24 cellular contexts compared by ENCODE assay signal in genomic region chr19:32174386-32175113, GRCh38.
"Had no signal": no experiment of that assay in that cellular context is flagged by ENCODE, and none has a peak within 500 bp of the region (broad histone marks: within the 10 kb centered on the region; RNA-seq: fewer than 3 reads in every experiment).

No MANE protein-coding gene starts in this region.

- H2AFZ ChIP-seq: parathyroid adenoma had no signal

- H3K9me3 ChIP-seq: esophagus squamous epithelium, heart right ventricle, left lung, psoas muscle, stomach, thyroid gland had no signal

- H3K9ac ChIP-seq: parathyroid adenoma had no signal

- H3K4me2 ChIP-seq: smooth muscle cell had no signal

- H3K36me3 ChIP-seq: esophagus squamous epithelium, heart right ventricle, left lung, stomach, thyroid gland, WERI-Rb-1 had no signal

- H3K27ac ChIP-seq: esophagus squamous epithelium, heart right ventricle, left lung, parathyroid adenoma, psoas muscle, stomach, thyroid gland, WERI-Rb-1 had no signal

- H3K4me1 ChIP-seq: esophagus squamous epithelium, heart right ventricle, left lung, parathyroid adenoma, psoas muscle, stomach, thyroid gland had no signal

- H3K4me3 ChIP-seq: esophagus squamous epithelium, heart right ventricle, left lung, psoas muscle, smooth muscle cell, stomach, thyroid gland had no signal

- DNase-seq: activated CD4-positive, alpha-beta memory T cell treated with anti-CD3 and anti-CD28 coated beads for 36 hours; activated gamma-delta T cell treated with Interleukin-2 at 50 U/mL for 16 hours; activated naive CD4-positive, alpha-beta T cell treated with anti-CD3 and anti-CD28 coated beads, Interleukin-2, amount 50 U/mL, for 16 hours; activated naive CD8-positive, alpha-beta T cell treated with anti-CD3 and anti-CD28 coated beads, Interleukin-2, amount 50 U/mL, for 24 hours; activated T-cell treated with anti-CD3 and anti-CD28 coated beads, Interleukin-2, amount 50 U/mL, for 4 hours; amygdala; caudate nucleus; effector CD4-positive, alpha-beta T cell; esophagus squamous epithelium; foreskin melanocyte; heart right ventricle; kidney glomerular epithelial cell; left lung; nucleus accumbens; psoas muscle; stimulated activated CD4-positive, alpha-beta T cell treated with anti-CD3 and anti-CD28 coated beads, Interleukin-1b, Interleukin-23, amount 100 ng/mL, for 48 hours; stimulated activated naive B cell treated with anti-CD40 and anti-IgM and Interleukin-4, amounts not matched to agents 10 μg/mL and 1 μg/mL and 100 μg/mL, for 72 hours; stomach; thyroid gland; WERI-Rb-1 had no signal

- ATAC-seq: activated CD4-positive, CD25-positive, alpha-beta regulatory T cell treated with anti-CD3 and anti-CD28 coated beads, Interleukin-2, amount 50 U/mL, for 24 hours; activated naive CD8-positive, alpha-beta T cell treated with anti-CD3 and anti-CD28 coated beads, Interleukin-2, amount 50 U/mL, for 24 hours; activated T-cell treated with anti-CD3 and anti-CD28 coated beads, Interleukin-2, amount 50 U/mL, for 4 hours; activated T-helper 17 cell treated with anti-CD3 and anti-CD28 coated beads, Interleukin-2, amount 50 U/mL, for 72 hours; left lung; psoas muscle; stimulated activated naive B cell treated with anti-CD40 and anti-IgM and Interleukin-4, amounts not matched to agents 10 μg/mL and 1 μg/mL and 100 μg/mL, for 72 hours had no signal

- H3K27me3 ChIP-seq: left lung, thyroid gland had no signal
